ENCODE assay signal across 9 cellular contexts in genomic region chr10:69344591-69345244, GRCh38.
DNase-seq lines count a peak whose midpoint lies in the region; ATAC-seq and FAIRE-seq lines count a peak whose summit lies in the region.
"Had no signal": no experiment of that assay in that cellular context is flagged by ENCODE, and none has a peak within 500 bp of the region (broad histone marks: within the 10 kb centered on the region; RNA-seq: fewer than 3 reads in every experiment).

No MANE protein-coding gene starts in this region.

- DNase-seq in GM18507 (ENCODE audit: extremely low spot score, insufficient read length, low read depth), result no peak
- no peak for DNase-seq in HAP-1 (ENCODE audit: low spot score in 2 of 2)
- no peak for DNase-seq in pons (ENCODE audit: low spot score)
- DNase-seq in NCI-H524 treated with DMSO at 0.1 percent for 48 hours (lab: John Stamatoyannopoulos, UW), result no peak

- H3K4me1 Mint-ChIP-seq in T-helper 1 cell treated with Interleukin-12 subunit alpha and Interleukin-12 subunit beta and Interleukin-4 antibody, amounts not matched to agents 30 μg/mL and 1 μg/mL, for 36 hours (ENCODE audit: low read depth), result peaks cover 69% of the 10 kb centered on the region

- H3K9me3 ChIP-seq in mucosa of stomach (ENCODE audit: control insufficient read depth, low read length) (no peaks in the 10 kb centered on the region), HAP-1 (no peaks in the 10 kb centered on the region)

- peaks cover 50% of the 10 kb centered on the region for H3K36me3 Mint-ChIP-seq in T-helper 1 cell treated with Interleukin-12 subunit alpha and Interleukin-12 subunit beta and Interleukin-4 antibody, amounts not matched to agents 30 μg/mL and 1 μg/mL, for 36 hours (ENCODE audit: low read depth)

- H3K36me3 ChIP-seq in mucosa of stomach (ENCODE audit: control insufficient read depth, insufficient read depth, low read length) (no peaks in the 10 kb centered on the region), HAP-1 (replicated peaks) (peaks cover 9% of the 10 kb centered on the region)

- peak overlapping the region; percentile 93 for H3K27ac Mint-ChIP-seq in T-helper 1 cell treated with Interleukin-12 subunit alpha and Interleukin-12 subunit beta and Interleukin-4 antibody, amounts not matched to agents 30 μg/mL and 1 μg/mL, for 36 hours

- H3K9ac ChIP-seq in mucosa of stomach (ENCODE audit: low read length), result peak overlapping the region; percentile 54

- no peaks in the 10 kb centered on the region for H3K27me3 Mint-ChIP-seq in T-helper 1 cell treated with Interleukin-12 subunit alpha and Interleukin-12 subunit beta and Interleukin-4 antibody, amounts not matched to agents 30 μg/mL and 1 μg/mL, for 36 hours (ENCODE audit: low read depth)

- H3K27me3 ChIP-seq in mucosa of stomach (ENCODE audit: control insufficient read depth, insufficient read depth, low read length), result no peaks in the 10 kb centered on the region
- H3K27me3 ChIP-seq in HAP-1 (ENCODE audit: low read depth), result no peaks in the 10 kb centered on the region

- H3K4me1 ChIP-seq in mucosa of stomach (ENCODE audit: control insufficient read depth, insufficient read depth, low read length), result peaks cover 46% of the 10 kb centered on the region
- peaks cover 12% of the 10 kb centered on the region for H3K4me1 ChIP-seq in HAP-1

- ATAC-seq in GM21737 (IDR thresholded peaks at IDR 0.05; ENCODE audit: unreplicated experiment) (peak; percentile 63), GM21786 (IDR thresholded peaks at IDR 0.05; ENCODE audit: unreplicated experiment) (no peak)

- peak; percentile 33 for FAIRE-seq in GM18507 (lab: Jason Lieb, UNC)
- FAIRE-seq: endometrium had no signal

- peak overlapping the region; percentile 52 for H3K4me3 Mint-ChIP-seq in T-helper 1 cell treated with Interleukin-12 subunit alpha and Interleukin-12 subunit beta and Interleukin-4 antibody, amounts not matched to agents 30 μg/mL and 1 μg/mL, for 36 hours

- in situ Hi-C loops in HAP-1 (cut with MboI; ENCODE audit: low sequenced_read_pairs), result no loop called here

- H3K4me3 ChIP-seq in mucosa of stomach (ENCODE audit: low read length), result no peak overlapping the region
- no peak overlapping the region for H3K4me3 ChIP-seq in HAP-1

- no peaks in the 10 kb centered on the region for H3K9me3 Mint-ChIP-seq in T-helper 1 cell treated with Interleukin-12 subunit alpha and Interleukin-12 subunit beta and Interleukin-4 antibody, amounts not matched to agents 30 μg/mL and 1 μg/mL, for 36 hours
